Comparison of ENCODE assay signal across 13 cellular contexts in genomic region chr6:119979862-119980261, GRCh38.
DNase-seq lines count a peak whose midpoint lies in the region; ATAC-seq, FAIRE-seq and TF ChIP-seq lines count a peak whose summit lies in the region.
"Had no signal": no experiment of that assay in that cellular context is flagged by ENCODE, and none has a peak within 500 bp of the region (broad histone marks: within the 10 kb centered on the region; RNA-seq: fewer than 3 reads in every experiment).

No MANE protein-coding gene starts in this region.

- no peak overlapping the region for H3K9ac ChIP-seq in DND-41 (ENCODE audit: low read depth, low read length)
- no peak overlapping the region for H3K9ac ChIP-seq in kidney (ENCODE audit: low read length in 2 of 2)

- H3K79me2 ChIP-seq in DND-41 (ENCODE audit: insufficient read depth, low read length): no peaks in the 10 kb centered on the region

- no peaks in the 10 kb centered on the region for H4K20me1 ChIP-seq in DND-41 (ENCODE audit: insufficient read depth, low read length)

- no peaks in the 10 kb centered on the region for H3K27me3 ChIP-seq in DND-41 (ENCODE audit: insufficient read depth, low read length, poor library complexity)
- no peaks in the 10 kb centered on the region for H3K27me3 ChIP-seq in WERI-Rb-1 (ENCODE audit: insufficient read depth, low read depth, severe bottlenecking)
- H3K27me3 ChIP-seq: gastrocnemius medialis had no signal

- no peak overlapping the region for H3K4me2 ChIP-seq in DND-41 (ENCODE audit: insufficient read depth, low read length)

- no peaks in the 10 kb centered on the region for H3K9me3 ChIP-seq in DND-41 (ENCODE audit: insufficient read depth, low read length, severe bottlenecking)
- no peaks in the 10 kb centered on the region for H3K9me3 ChIP-seq in WERI-Rb-1 (ENCODE audit: severe bottlenecking)
- H3K9me3 ChIP-seq in kidney (ENCODE audit: control insufficient read depth in 1 of 2, low read length in 2 of 2): no peaks in the 10 kb centered on the region
- H3K9me3 ChIP-seq: gastrocnemius medialis had no signal

- no peak overlapping the region for H2AFZ ChIP-seq in DND-41 (ENCODE audit: low read depth, low read length)

- TF ChIP-seq CTCF in DND-41 (IDR thresholded peaks at IDR 0.05; ENCODE audit: borderline replicate concordance, extremely low read depth, low read length, poor library complexity, severe bottlenecking) (peak; percentile 27), WERI-Rb-1 (IDR thresholded peaks at IDR 0.05; ENCODE audit: low read depth, low read length) (peak; percentile 31), kidney (IDR thresholded peaks at IDR 0.05; ENCODE audit: borderline replicate concordance, extremely low read depth, insufficient read depth) (no peak)

- H3K36me3 ChIP-seq in DND-41 (ENCODE audit: insufficient read depth, low read length) (no peaks in the 10 kb centered on the region), WERI-Rb-1 (no peaks in the 10 kb centered on the region), kidney (ENCODE audit: control insufficient read depth in 1 of 2, insufficient read depth in 2 of 2, low read length in 2 of 2) (no peaks in the 10 kb centered on the region)
- H3K36me3 ChIP-seq: gastrocnemius medialis had no signal

- intact Hi-C loops in kidney (cut with DNase I) (no loop called here), head of caudate nucleus (cut with DNase I) (no loop called here)

- FAIRE-seq in kidney (lab: Jason Lieb, UNC): peak; percentile 3

- H3K4me1 ChIP-seq in DND-41 (ENCODE audit: insufficient read depth, low read length) (no peaks in the 10 kb centered on the region), kidney (ENCODE audit: control insufficient read depth in 1 of 2, insufficient read depth in 1 of 2, low read depth in 1 of 2, low read length in 2 of 2) (no peaks in the 10 kb centered on the region)
- H3K4me1 ChIP-seq: gastrocnemius medialis had no signal

- H3K27ac ChIP-seq in DND-41 (ENCODE audit: low read length) (no peak overlapping the region), WERI-Rb-1 (no peak overlapping the region), kidney (ENCODE audit: low read depth in 2 of 2, low read length in 2 of 2) (no peak overlapping the region)
- H3K27ac ChIP-seq: gastrocnemius medialis had no signal

- DNase-seq in DND-41 (no peak), HT-29 (ENCODE audit: low spot score) (peak; percentile 4), WERI-Rb-1 (no peak), kidney (no peak), head of caudate nucleus (no peak)
- DNase-seq: DMS79 treated with DMSO at 0.1 percent for 48 hours, gastrocnemius medialis, NCI-H2107, small intestine had no signal

- H3K4me3 ChIP-seq in DND-41 (ENCODE audit: low read depth in 1 of 2, low read length in 2 of 2) (no peak overlapping the region), WERI-Rb-1 (ENCODE audit: low read depth, low read length) (no peak overlapping the region), kidney (ENCODE audit: low read length in 2 of 2) (no peak overlapping the region)
- H3K4me3 ChIP-seq: gastrocnemius medialis had no signal

- ATAC-seq in DND-41 (ENCODE audit: insufficient read depth, low read depth) (no peak), GM21526 (IDR thresholded peaks at IDR 0.05; ENCODE audit: low FRiP score, unreplicated experiment) (no peak), GM21737 (IDR thresholded peaks at IDR 0.05; ENCODE audit: unreplicated experiment) (no peak), GM21360 (IDR thresholded peaks at IDR 0.05; ENCODE audit: unreplicated experiment) (no peak)
- ATAC-seq: gastrocnemius medialis; stimulated activated effector memory CD8-positive, alpha-beta T cell treated with anti-CD3 and anti-CD28 coated beads, Interleukin-12 subunit alpha, Interleukin-12 subunit beta, amount 100 ng/mL, for 72 hours had no signal
